In genomic region chr1:12010751-12011570, GRCh38 we compare ENCODE assay signal across 21 cellular contexts. TPM values are rescaled to one million over a fixed set of nuclear protein-coding genes. Genes with fewer than 3 reads are reported as not detected.
DNase-seq lines count a peak whose midpoint lies in the region; ATAC-seq and TF ChIP-seq lines count a peak whose summit lies in the region.
"Had no signal": no experiment of that assay in that cellular context is flagged by ENCODE, and none has a peak within 500 bp of the region (broad histone marks: within the 10 kb centered on the region; RNA-seq: fewer than 3 reads in every experiment).

No MANE protein-coding gene starts in this region.

- no peak overlapping the region for H2BK12ac ChIP-seq in mesenchymal stem cell (ENCODE audit: low read length in 2 of 2)

- H2AK5ac ChIP-seq in mesenchymal stem cell (ENCODE audit: low read length, severe bottlenecking), result no peak overlapping the region

- peaks cover 36 to 57% (median 46%) of the 10 kb centered on the region in 10 experiments for H3K4me1 ChIP-seq in BLaER1 treated with 17β-estradiol and CSF1 and Interleukin-3, amounts not matched to agents 10 nM and 100 nM
- H3K4me1 ChIP-seq in mesenchymal stem cell (ENCODE audit: control insufficient read depth, insufficient read depth, low read depth, low read length) (peaks cover 9% of the 10 kb centered on the region), adrenal gland (replicated peaks in 1 of 2) (no peaks in the 10 kb centered on the region), thyroid gland (peaks cover 2 to 44% of the 10 kb centered on the region in 2 donors)
- H3K4me1 ChIP-seq: BE2C, Peyer's patch had no signal

- no peaks in the 10 kb centered on the region for H3K27me3 Mint-ChIP-seq in activated CD4-positive, alpha-beta T cell treated with anti-CD3 and anti-CD28 coated beads, Interleukin-2, amount 10 ng/mL, durations not matched to agents 24 days and 14 days
- H3K27me3 Mint-ChIP-seq in activated T-helper 1 cell treated with anti-CD3 and anti-CD28 coated beads, Interleukin-12 subunit alpha, Interleukin-12 subunit beta, Interleukin-2, Interleukin-4 antibody, amounts not matched to agents 30 ng/mL and 10 ng/mL and 1 ng/mL, durations not matched to agents 14 hours and 24 hours and 36 hours (ENCODE audit: insufficient read depth), result no peaks in the 10 kb centered on the region
- H3K27me3 Mint-ChIP-seq: CD4-positive, alpha-beta memory T cell had no signal

- H3K18ac ChIP-seq in mesenchymal stem cell (ENCODE audit: low read depth in 1 of 2, low read length in 2 of 2), result no peak overlapping the region

- H3K36me3 ChIP-seq in BLaER1 treated with 17β-estradiol and CSF1 and Interleukin-3, amounts not matched to agents 10 nM and 100 nM, result peaks cover 55 to 79% (median 65%) of the 10 kb centered on the region in 11 experiments
- H3K36me3 ChIP-seq in mesenchymal stem cell (ENCODE audit: control insufficient read depth in 1 of 2, insufficient read depth in 2 of 2, low read depth in 1 of 2, low read length in 2 of 2) (peaks cover 56 to 62% of the 10 kb centered on the region in 2 experiments), adrenal gland (replicated peaks in 1 of 2) (peaks cover 0 to 61% of the 10 kb centered on the region in 2 donors), thyroid gland (peaks cover 45 to 53% of the 10 kb centered on the region in 2 donors)

- intact Hi-C loops in activated CD4-positive, alpha-beta T cell treated with anti-CD3 and anti-CD28 coated beads, Interleukin-2, amount 10 ng/mL, durations not matched to agents 24 days and 14 days (cut with micrococcal nuclease), result no loop called here
- intact Hi-C loops in activated T-helper 1 cell treated with anti-CD3 and anti-CD28 coated beads, Interleukin-12 subunit alpha, Interleukin-12 subunit beta, Interleukin-2, Interleukin-4 antibody, amounts not matched to agents 30 ng/mL and 10 ng/mL and 1 ng/mL, durations not matched to agents 14 hours and 24 hours and 36 hours (cut with micrococcal nuclease), result no loop called here
- intact Hi-C loops in adrenal gland (cut with DNase I) (no loop called here), thyroid gland (cut with DNase I) (no loop called here)

- 96% methylated on average over 15 of the region's 16 CpGs for WGBS in mesenchymal stem cell
- WGBS in adrenal gland, 4 donors, result 71 to 91% (median 87%) methylated on average over 8 to 16 of the region's 16 CpGs
- 87 to 92% methylated on average over 16 of the region's 16 CpGs for WGBS in thyroid gland, 2 donors

- peak overlapping the region; percentile 2 for H3K27ac Mint-ChIP-seq in activated CD4-positive, alpha-beta T cell treated with anti-CD3 and anti-CD28 coated beads, Interleukin-2, amount 10 ng/mL, durations not matched to agents 24 days and 14 days
- H3K27ac Mint-ChIP-seq in activated T-helper 1 cell treated with anti-CD3 and anti-CD28 coated beads, Interleukin-12 subunit alpha, Interleukin-12 subunit beta, Interleukin-2, Interleukin-4 antibody, amounts not matched to agents 30 ng/mL and 10 ng/mL and 1 ng/mL, durations not matched to agents 14 hours and 24 hours and 36 hours, result peak overlapping the region; percentile 29
- H3K27ac Mint-ChIP-seq: GM23338 had no signal

- peak overlapping the region; percentile 70 for H2BK15ac ChIP-seq in mesenchymal stem cell (ENCODE audit: low read depth, poor library complexity, severe bottlenecking)

- H3K4me3 ChIP-seq in BLaER1 treated with 17β-estradiol and CSF1 and Interleukin-3, amounts not matched to agents 10 nM and 100 nM, result no peak overlapping the region
- H3K4me3 ChIP-seq in mesenchymal stem cell (ENCODE audit: insufficient read depth in 1 of 2, low read depth in 1 of 2, low read length in 2 of 2), result no peak overlapping the region
- H3K4me3 ChIP-seq in adrenal gland, result no peak overlapping the region
- no peak overlapping the region for H3K4me3 ChIP-seq in thyroid gland (replicated peaks in 1 of 3)
- H3K4me3 ChIP-seq: GM12878, GM23338, Peyer's patch had no signal

- H3K36me3 Mint-ChIP-seq in activated CD4-positive, alpha-beta T cell treated with anti-CD3 and anti-CD28 coated beads, Interleukin-2, amount 10 ng/mL, durations not matched to agents 24 days and 14 days (ENCODE audit: low read depth), result peaks cover 62% of the 10 kb centered on the region
- H3K36me3 Mint-ChIP-seq in activated T-helper 1 cell treated with anti-CD3 and anti-CD28 coated beads, Interleukin-12 subunit alpha, Interleukin-12 subunit beta, Interleukin-2, Interleukin-4 antibody, amounts not matched to agents 30 ng/mL and 10 ng/mL and 1 ng/mL, durations not matched to agents 14 hours and 24 hours and 36 hours (ENCODE audit: low read depth), result peaks cover 57% of the 10 kb centered on the region

- no peak overlapping the region for H4K8ac ChIP-seq in mesenchymal stem cell (ENCODE audit: low read length)

- ATAC-seq in HG02870 (IDR thresholded peaks at IDR 0.05; ENCODE audit: unreplicated experiment), result no peak
- ATAC-seq: GM12878, GM23338, HCT116 had no signal

- no peak overlapping the region for H3K14ac ChIP-seq in mesenchymal stem cell (ENCODE audit: low read length in 2 of 2)

- no peak overlapping the region for H3K4me3 Mint-ChIP-seq in activated CD4-positive, alpha-beta T cell treated with anti-CD3 and anti-CD28 coated beads, Interleukin-2, amount 10 ng/mL, durations not matched to agents 24 days and 14 days
- no peak overlapping the region for H3K4me3 Mint-ChIP-seq in activated T-helper 1 cell treated with anti-CD3 and anti-CD28 coated beads, Interleukin-12 subunit alpha, Interleukin-12 subunit beta, Interleukin-2, Interleukin-4 antibody, amounts not matched to agents 30 ng/mL and 10 ng/mL and 1 ng/mL, durations not matched to agents 14 hours and 24 hours and 36 hours
- H3K4me3 Mint-ChIP-seq: GM23338 had no signal

- peaks cover 0 to 21% (median 7%) of the 10 kb centered on the region in 11 experiments; a peak in 14 of 22 replicates for H3K9me3 ChIP-seq in BLaER1 treated with 17β-estradiol and CSF1 and Interleukin-3, amounts not matched to agents 10 nM and 100 nM (replicated peaks in 1 of 11)
- H3K9me3 ChIP-seq in mesenchymal stem cell (ENCODE audit: control insufficient read depth, low read length), result no peaks in the 10 kb centered on the region
- no peaks in the 10 kb centered on the region for H3K9me3 ChIP-seq in adrenal gland (replicated peaks in 1 of 3)
- H3K9me3 ChIP-seq in thyroid gland, result no peaks in the 10 kb centered on the region
- H3K9me3 ChIP-seq: BE2C, Peyer's patch had no signal

- peaks cover 0 to 15% (median 0%) of the 10 kb centered on the region in 11 experiments; a peak in 3 of 22 replicates for H4K20me1 ChIP-seq in BLaER1 treated with 17β-estradiol and CSF1 and Interleukin-3, amounts not matched to agents 10 nM and 100 nM

- H2BK120ac ChIP-seq in mesenchymal stem cell (ENCODE audit: low read depth, low read length), result no peak overlapping the region

- peaks cover 15% of the 10 kb centered on the region for H3K79me1 ChIP-seq in mesenchymal stem cell (replicated peaks; ENCODE audit: low read length, poor library complexity, severe bottlenecking)

- H3K4me2 ChIP-seq in BLaER1 treated with 17β-estradiol and CSF1 and Interleukin-3, amounts not matched to agents 10 nM and 100 nM, result peak overlapping the region in 7 of 11 experiments; percentile 4 to 85 (median 80); a peak in 6 of 22 replicates
- no peak overlapping the region for H3K4me2 ChIP-seq in mesenchymal stem cell (ENCODE audit: low read length, poor library complexity, severe bottlenecking)
- H3K4me2 ChIP-seq: GM23338 had no signal

- no peak overlapping the region for H2BK5ac ChIP-seq in mesenchymal stem cell (ENCODE audit: low read depth, low read length, poor library complexity, severe bottlenecking)

- H3K4ac ChIP-seq in mesenchymal stem cell (ENCODE audit: low read depth in 1 of 2, low read length in 2 of 2), result no peak overlapping the region

- TF ChIP-seq POLR2A in adrenal gland (IDR thresholded peaks at IDR 0.05), result no peak
- TF ChIP-seq POLR2A in thyroid gland (IDR thresholded peaks at IDR 0.05), result no peak

- H3K27me3 ChIP-seq in BLaER1 treated with 17β-estradiol and CSF1 and Interleukin-3, amounts not matched to agents 10 nM and 100 nM, result no peaks in the 10 kb centered on the region
- H3K27me3 ChIP-seq in mesenchymal stem cell (ENCODE audit: control insufficient read depth in 1 of 2, insufficient read depth in 1 of 2, low read length in 2 of 2), result no peaks in the 10 kb centered on the region
- H3K27me3 ChIP-seq in adrenal gland, result no peaks in the 10 kb centered on the region
- H3K27me3 ChIP-seq in thyroid gland, result no peaks in the 10 kb centered on the region
- H3K27me3 ChIP-seq: BE2C, Peyer's patch had no signal

- H4K91ac ChIP-seq in mesenchymal stem cell (ENCODE audit: low read length), result no peak overlapping the region

- DNase-seq in activated CD4-positive, alpha-beta T cell treated with anti-CD3 and anti-CD28 coated beads, Interleukin-2, amount 10 ng/mL, durations not matched to agents 24 days and 14 days, result no peak
- DNase-seq in activated CD4-positive, alpha-beta T cell treated with anti-CD3 and anti-CD28 coated beads for 1 hour, result no peak
- DNase-seq in activated T-helper 1 cell treated with anti-CD3 and anti-CD28 coated beads, Interleukin-12 subunit alpha, Interleukin-12 subunit beta, Interleukin-2, Interleukin-4 antibody, amounts not matched to agents 30 ng/mL and 10 ng/mL and 1 ng/mL, durations not matched to agents 14 hours and 24 hours and 36 hours (ENCODE audit: low spot score), result no peak
- DNase-seq in mesenchymal stem cell (no peak), adrenal gland (no peak), thyroid gland (no peak)
- DNase-seq: BE2C; CD4-positive, alpha-beta memory T cell; DMS53; EL; NCI-H1092 treated with DMSO at 0.1 percent for 48 hours; NCI-H2081; NK-92 treated with Interleukin-12 subunit alpha and Interleukin-12 subunit beta, amount 100 ng/mL, for 24 hours; Peyer's patch; SHP77 had no signal

- peak overlapping the region in 1 of 11 experiments; percentile 19; a peak in 2 of 22 replicates for H3K9ac ChIP-seq in BLaER1 treated with 17β-estradiol and CSF1 and Interleukin-3, amounts not matched to agents 10 nM and 100 nM
- H3K9ac ChIP-seq in mesenchymal stem cell (ENCODE audit: low read length), result no peak overlapping the region

- H3K9me3 Mint-ChIP-seq in activated CD4-positive, alpha-beta T cell treated with anti-CD3 and anti-CD28 coated beads, Interleukin-2, amount 10 ng/mL, durations not matched to agents 24 days and 14 days, result no peaks in the 10 kb centered on the region
- no peaks in the 10 kb centered on the region for H3K9me3 Mint-ChIP-seq in activated T-helper 1 cell treated with anti-CD3 and anti-CD28 coated beads, Interleukin-12 subunit alpha, Interleukin-12 subunit beta, Interleukin-2, Interleukin-4 antibody, amounts not matched to agents 30 ng/mL and 10 ng/mL and 1 ng/mL, durations not matched to agents 14 hours and 24 hours and 36 hours
- H3K9me3 Mint-ChIP-seq: CD4-positive, alpha-beta memory T cell had no signal

- no peak overlapping the region for H2AFZ ChIP-seq in mesenchymal stem cell (ENCODE audit: low read depth, low read length)
- H2AFZ ChIP-seq: GM23338 had no signal

- TF ChIP-seq CTCF in adrenal gland (IDR thresholded peaks at IDR 0.05) (no peak), thyroid gland (IDR thresholded peaks at IDR 0.05) (no peak)

- no peak overlapping the region for H3K23ac ChIP-seq in mesenchymal stem cell (ENCODE audit: low read length in 2 of 2)

- peak overlapping the region in 4 of 11 experiments; percentile 16 to 77 (median 72); a peak in 6 of 22 replicates for H3K27ac ChIP-seq in BLaER1 treated with 17β-estradiol and CSF1 and Interleukin-3, amounts not matched to agents 10 nM and 100 nM
- H3K27ac ChIP-seq in mesenchymal stem cell (ENCODE audit: low read length, poor library complexity, severe bottlenecking), result no peak overlapping the region
- no peak overlapping the region for H3K27ac ChIP-seq in adrenal gland
- H3K27ac ChIP-seq in thyroid gland, result no peak overlapping the region

- peaks cover 35% of the 10 kb centered on the region for H3K4me1 Mint-ChIP-seq in activated CD4-positive, alpha-beta T cell treated with anti-CD3 and anti-CD28 coated beads, Interleukin-2, amount 10 ng/mL, durations not matched to agents 24 days and 14 days
- H3K4me1 Mint-ChIP-seq in activated T-helper 1 cell treated with anti-CD3 and anti-CD28 coated beads, Interleukin-12 subunit alpha, Interleukin-12 subunit beta, Interleukin-2, Interleukin-4 antibody, amounts not matched to agents 30 ng/mL and 10 ng/mL and 1 ng/mL, durations not matched to agents 14 hours and 24 hours and 36 hours (ENCODE audit: low read depth), result peaks cover 37% of the 10 kb centered on the region

RNA-seq across cellular contexts. Expression of gene MIIP, which starts 8.3 kb away (rescaled TPM):
- 68.9 and 73.9 TPM in 2 replicates for total RNA-seq in activated CD4-positive, alpha-beta T cell treated with anti-CD3 and anti-CD28 coated beads, Interleukin-2, amount 10 ng/mL, durations not matched to agents 24 days and 14 days
- total RNA-seq in activated T-helper 1 cell treated with anti-CD3 and anti-CD28 coated beads, Interleukin-12 subunit alpha, Interleukin-12 subunit beta, Interleukin-2, Interleukin-4 antibody, amounts not matched to agents 30 ng/mL and 10 ng/mL and 1 ng/mL, durations not matched to agents 14 hours and 24 hours and 36 hours, result 74.9 and 75.3 TPM in 2 replicates
- polyA plus RNA-seq in mesenchymal stem cell (2013, experiment 1 of 2), result 13.4 TPM
- polyA plus RNA-seq in mesenchymal stem cell (2013, experiment 2 of 2), result 14.0 TPM
- 10 to 100 TPM; 15.1 to 60.7 (median 26.6) TPM for total RNA-seq in adrenal gland
- 10 to 100 TPM in 2 of 3 donors, 1 to 10 TPM in 1; 5.0 to 71.1 (median 43.7) TPM for polyA plus RNA-seq in adrenal gland
- total RNA-seq in thyroid gland, result 10 to 100 TPM; 17.7 to 39.1 (median 30.6) TPM

RNA-seq across cellular contexts. Expression of gene MFN2, which starts 30.7 kb away (rescaled TPM):
- 84.6 and 88.7 TPM in 2 replicates for total RNA-seq in activated CD4-positive, alpha-beta T cell treated with anti-CD3 and anti-CD28 coated beads, Interleukin-2, amount 10 ng/mL, durations not matched to agents 24 days and 14 days
- total RNA-seq in activated T-helper 1 cell treated with anti-CD3 and anti-CD28 coated beads, Interleukin-12 subunit alpha, Interleukin-12 subunit beta, Interleukin-2, Interleukin-4 antibody, amounts not matched to agents 30 ng/mL and 10 ng/mL and 1 ng/mL, durations not matched to agents 14 hours and 24 hours and 36 hours, result 88.1 and 95.4 TPM in 2 replicates
- polyA plus RNA-seq in mesenchymal stem cell (2013, experiment 1 of 2), result 32.9 TPM
- 32.5 TPM for polyA plus RNA-seq in mesenchymal stem cell (2013, experiment 2 of 2)
- total RNA-seq in adrenal gland (100 to 1,000 TPM in 1 of 8 donors, 10 to 100 TPM in 7; 43.7 to 103 (median 63.8) TPM), thyroid gland (100 to 1,000 TPM in 2 of 4 donors, 10 to 100 TPM in 2; 80.0 to 131 (median 111) TPM)
- polyA plus RNA-seq in adrenal gland, result 10 to 100 TPM; 26.6 to 70.5 (median 27.0) TPM

RNA-seq across cellular contexts. Expression of gene TNFRSF8, which starts 52.1 kb away (rescaled TPM):
- 33.2 and 35.1 TPM in 2 replicates for total RNA-seq in activated CD4-positive, alpha-beta T cell treated with anti-CD3 and anti-CD28 coated beads, Interleukin-2, amount 10 ng/mL, durations not matched to agents 24 days and 14 days
- total RNA-seq in activated T-helper 1 cell treated with anti-CD3 and anti-CD28 coated beads, Interleukin-12 subunit alpha, Interleukin-12 subunit beta, Interleukin-2, Interleukin-4 antibody, amounts not matched to agents 30 ng/mL and 10 ng/mL and 1 ng/mL, durations not matched to agents 14 hours and 24 hours and 36 hours, result 26.9 and 27.9 TPM in 2 replicates
- 0.03 TPM for polyA plus RNA-seq in mesenchymal stem cell (2013, experiment 1 of 2)
- polyA plus RNA-seq in mesenchymal stem cell (2013, experiment 2 of 2), result not detected
- total RNA-seq in adrenal gland (under 1 TPM; 0.28 to 0.61 (median 0.44) TPM), thyroid gland (not detected)
- under 1 TPM in 2 of 3 donors, not detected in 1; 0.40 to 0.54 TPM for polyA plus RNA-seq in adrenal gland
- total RNA-seq: CD4-positive, alpha-beta memory T cell; LHCN-M2; Peyer's patch had no signal
- polyA plus RNA-seq: CD4-positive, alpha-beta memory T cell had no signal

Comparison
In these comparisons a context has a peak if more than half of its experiments do, and no peak if none do; other contexts are left out.
1. RNA of gene TNFRSF8, which starts 52.1 kb away (total RNA-seq): 33.2 to 35.1 TPM in activated CD4-positive, alpha-beta T cell treated with anti-CD3 and anti-CD28 coated beads, Interleukin-2, amount 10 ng/mL, durations not matched to agents 24 days and 14 days and 26.9 to 27.9 TPM in activated T-helper 1 cell treated with anti-CD3 and anti-CD28 coated beads, Interleukin-12 subunit alpha, Interleukin-12 subunit beta, Interleukin-2, Interleukin-4 antibody, amounts not matched to agents 30 ng/mL and 10 ng/mL and 1 ng/mL, durations not matched to agents 14 hours and 24 hours and 36 hours; 0.28 to 0.61 TPM in adrenal gland and not detected in thyroid gland; every median in the first group is over 10 times any median in the second.